ENCODE assay signal across 9 cellular contexts in the genomic region with DNA sequence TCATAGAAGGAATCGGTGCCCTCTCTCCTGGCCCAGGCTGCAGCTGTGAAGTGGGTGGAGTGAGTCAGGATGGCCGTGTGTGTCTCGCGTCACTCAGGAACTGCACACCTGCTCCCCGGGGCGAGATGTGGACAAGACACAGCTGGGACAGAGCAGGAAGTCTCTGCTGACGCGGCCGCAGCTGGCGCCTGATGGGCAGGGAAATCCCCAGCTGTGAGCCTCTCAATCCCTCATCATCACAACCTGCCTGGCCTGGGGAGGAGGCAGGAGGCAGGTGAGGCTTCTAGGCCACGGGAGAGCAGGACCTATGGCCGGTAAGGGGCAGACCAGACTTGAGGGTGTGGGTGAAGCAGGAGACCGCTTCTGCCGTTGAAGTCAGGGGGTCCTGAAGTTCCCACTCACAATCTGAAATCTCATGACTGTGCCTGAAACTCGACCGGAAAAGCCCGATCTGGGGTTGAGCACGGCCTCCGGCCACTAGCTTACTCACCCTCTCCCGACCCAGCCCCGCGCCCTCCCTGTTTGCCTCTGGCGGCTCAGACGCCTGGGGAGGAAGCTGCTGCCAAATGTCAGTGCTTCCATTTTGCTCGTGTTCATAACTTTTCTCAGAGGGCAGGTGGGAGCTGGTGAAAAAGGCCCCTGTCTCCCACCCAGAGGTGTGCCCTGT. TPM values are rescaled to one million over a fixed set of nuclear protein-coding genes. Genes with fewer than 3 reads are reported as not detected.
DNase-seq lines count a peak whose midpoint lies in the region; ATAC-seq, FAIRE-seq and TF ChIP-seq lines count a peak whose summit lies in the region.
"Had no signal": no experiment of that assay in that cellular context is flagged by ENCODE, and none has a peak within 500 bp of the region (broad histone marks: within the 10 kb centered on the region; RNA-seq: fewer than 3 reads in every experiment).

No MANE protein-coding gene starts in this region.

- TF ChIP-seq CTCF in astrocyte of the spinal cord (IDR thresholded peaks at IDR 0.05; ENCODE audit: low read depth, low read length) (no peak), nephron progenitor cell (IDR thresholded peaks at IDR 0.05) (no peak), adrenal gland (IDR thresholded peaks at IDR 0.05) (no peak)

- 49 to 69% (median 60%) methylated on average over 5 to 25 of the region's 25 CpGs for WGBS in adrenal gland, 4 donors

- no peaks in the 10 kb centered on the region for H3K36me3 ChIP-seq in adrenal gland (replicated peaks in 1 of 2)

- H3K4me3 Mint-ChIP-seq in nephron progenitor cell: no peak overlapping the region
- H3K4me3 Mint-ChIP-seq: activated naive CD8-positive, alpha-beta T cell had no signal

- peaks cover 12% of the 10 kb centered on the region for H3K4me1 Mint-ChIP-seq in nephron progenitor cell

- intact Hi-C loops in adrenal gland (cut with DNase I): no loop called here

- TF ChIP-seq POLR2A in adrenal gland (IDR thresholded peaks at IDR 0.05): no peak

- H3K4me3 ChIP-seq in astrocyte of the spinal cord (ENCODE audit: low read depth, low read length) (no peak overlapping the region), adrenal gland (no peak overlapping the region)

- FAIRE-seq in RCC 7860 (lab: Jason Lieb, UNC): no peak

- DNase-seq in RCC 7860 (ENCODE audit: low spot score) (peak; percentile 36), astrocyte of the spinal cord (ENCODE audit: low read depth, low spot score) (peak; percentile 2), nephron progenitor cell (no peak), DMS79 treated with DMSO at 0.1 percent for 48 hours (lab: John Stamatoyannopoulos, UW) (no peak), hippocampal formation (lab: John Stamatoyannopoulos, UW) (no peak), adrenal gland (no peak)

- H3K27me3 ChIP-seq in adrenal gland: no peaks in the 10 kb centered on the region

- H3K27ac ChIP-seq in adrenal gland: no peak overlapping the region

- no peaks in the 10 kb centered on the region for H3K4me1 ChIP-seq in adrenal gland (replicated peaks in 1 of 2)

- in situ Hi-C loops in astrocyte of the spinal cord (cut with HindIII; ENCODE audit: low sequenced_read_pairs): no loop called here

- peak overlapping the region; percentile 51 for H3K27ac Mint-ChIP-seq in nephron progenitor cell
- H3K27ac Mint-ChIP-seq: activated naive CD8-positive, alpha-beta T cell had no signal

- H3K27me3 Mint-ChIP-seq in nephron progenitor cell (ENCODE audit: low read depth, poor library complexity): peaks cover 14% of the 10 kb centered on the region
- H3K27me3 Mint-ChIP-seq: activated naive CD8-positive, alpha-beta T cell had no signal

- peaks cover 7% of the 10 kb centered on the region for H3K9me3 Mint-ChIP-seq in nephron progenitor cell

- H3K9me3 ChIP-seq in adrenal gland (replicated peaks in 1 of 3): no peaks in the 10 kb centered on the region

- H3K36me3 Mint-ChIP-seq in nephron progenitor cell (ENCODE audit: low read depth): peaks cover 6% of the 10 kb centered on the region
- H3K36me3 Mint-ChIP-seq: activated naive CD8-positive, alpha-beta T cell had no signal

- ATAC-seq in GM18909 (IDR thresholded peaks at IDR 0.05; ENCODE audit: poor library complexity, unreplicated experiment): peak; percentile 81
- peak; percentile 83 for ATAC-seq in HG02852 (IDR thresholded peaks at IDR 0.05; ENCODE audit: unreplicated experiment)

RNA-seq across cellular contexts. Expression of a gene that starts 1.1 kb away (rescaled TPM):
- 1 to 10 TPM in 2 of 8 donors, under 1 TPM in 6; 0.14 to 1.4 (median 0.37) TPM for total RNA-seq in adrenal gland
- polyA plus RNA-seq in adrenal gland: 1 to 10 TPM in 1 of 3 donors, under 1 TPM in 2; 0.34 to 1.1 (median 0.37) TPM

RNA-seq across cellular contexts. Expression of a gene that starts 50.5 kb away (rescaled TPM):
- total RNA-seq in adrenal gland: 1 to 10 TPM; 1.6 to 5.5 (median 3.0) TPM
- polyA plus RNA-seq in adrenal gland: 10 to 100 TPM in 1 of 3 donors, 1 to 10 TPM in 2; 1.5 to 10.9 (median 5.9) TPM

Comparison
In these comparisons a context has a peak if more than half of its experiments do, and no peak if none do; other contexts are left out.
1. DNase-seq: peak in RCC 7860 (single experiment) and astrocyte of the spinal cord (single experiment); none in nephron progenitor cell (single experiment), DMS79 treated with DMSO at 0.1 percent for 48 hours (single experiment), hippocampal formation (0 of 2) and adrenal gland (0 of 7).